In genomic region chr7:69608049-69608448, GRCh38 we compare ENCODE assay signal across 23 cellular contexts. TPM values are rescaled to one million over a fixed set of nuclear protein-coding genes. Genes with fewer than 3 reads are reported as not detected.
"Had no signal": no experiment of that assay in that cellular context is flagged by ENCODE, and none has a peak within 500 bp of the region (broad histone marks: within the 10 kb centered on the region; RNA-seq: fewer than 3 reads in every experiment).

No MANE protein-coding gene starts in this region.

- H3K4me2 ChIP-seq: KMS-11 had no signal

- DNase-seq: Kasumi-1, MM.1S, NCI-H1092 treated with DMSO at 0.1 percent for 48 hours, NCI-H1436 treated with DMSO at 0.1 percent for 48 hours, NCI-H1694, NCI-H187 treated with DMSO at 0.1 percent for 48 hours, NCI-H2029 treated with DMSO at 0.1 percent for 48 hours, NCI-H226, NCI-H446, NCI-H510A, NCI-H524 treated with DMSO at 0.1 percent for 48 hours, NCI-H69, NCI-H774, PC-3, SHP77, T-helper 1 cell had no signal

- H3K9ac ChIP-seq: KMS-11 had no signal

- H3K4me3 ChIP-seq: K562 had no signal

- H3K27ac Mint-ChIP-seq: IgD-negative memory B cell had no signal

- ATAC-seq: K562, Panc1, PC-3, SK-N-SH treated with all-trans-retinoic acid at 6 μM for 48 hours had no signal

- H3K9me3 Mint-ChIP-seq: IgD-negative memory B cell had no signal

- H3K36me3 Mint-ChIP-seq: IgD-negative memory B cell had no signal

- H3K4me1 Mint-ChIP-seq: IgD-negative memory B cell had no signal

- H3K27ac ChIP-seq: HL-60, KMS-11, RWPE1 had no signal

- H3K4me3 Mint-ChIP-seq: IgD-negative memory B cell had no signal

RNA-seq across cellular contexts. Expression of gene AUTS2, which starts 9.8 kb away (rescaled TPM):
- total RNA-seq: PC-3 had no signal
- polyA plus RNA-seq: K562 had no signal
